Comparison of ENCODE assay signal across 13 cellular contexts in genomic region chr2:96952976-96953610, GRCh38. TPM values are rescaled to one million over a fixed set of nuclear protein-coding genes. Genes with fewer than 3 reads are reported as not detected.
DNase-seq lines count a peak whose midpoint lies in the region; ATAC-seq and TF ChIP-seq lines count a peak whose summit lies in the region.
"Had no signal": no experiment of that assay in that cellular context is flagged by ENCODE, and none has a peak within 500 bp of the region (broad histone marks: within the 10 kb centered on the region; RNA-seq: fewer than 3 reads in every experiment).

No MANE protein-coding gene starts in this region.

- no peak overlapping the region for H2BK120ac ChIP-seq in trophoblast cell (ENCODE audit: insufficient read depth, low read length, poor library complexity)

- ATAC-seq in GM19395 (IDR thresholded peaks at IDR 0.05; ENCODE audit: unreplicated experiment) (no peak), HG02642 (IDR thresholded peaks at IDR 0.05; ENCODE audit: poor library complexity, unreplicated experiment) (no peak)

- H4K20me1 ChIP-seq in BLaER1 treated with 17β-estradiol and CSF1 and Interleukin-3, amounts not matched to agents 10 nM and 100 nM, result peaks cover 0 to 36% (median 0%) of the 10 kb centered on the region in 11 experiments; a peak in 5 of 22 replicates

- H3K23ac ChIP-seq in trophoblast cell (ENCODE audit: low read length), result no peak overlapping the region

- H2BK5ac ChIP-seq in trophoblast cell (ENCODE audit: low read depth, low read length, poor library complexity), result no peak overlapping the region

- H3K27ac ChIP-seq in BLaER1 treated with 17β-estradiol and CSF1 and Interleukin-3, amounts not matched to agents 10 nM and 100 nM, result no peak overlapping the region
- no peak overlapping the region for H3K27ac ChIP-seq in trophoblast cell (ENCODE audit: low read depth, low read length)
- H3K27ac ChIP-seq: C4-2B, GM23248, VCaP had no signal

- no peak overlapping the region for H2BK12ac ChIP-seq in trophoblast cell (ENCODE audit: low read length)

- no peak overlapping the region for H4K12ac ChIP-seq in trophoblast cell (ENCODE audit: low read depth, low read length)

- H4K91ac ChIP-seq in trophoblast cell (ENCODE audit: low read depth, low read length), result peak overlapping the region; percentile 57

- WGBS in trophoblast cell (ENCODE audit: extremely low coverage, insufficient coverage, insufficient read length), result no CpG with 5 or more reads among the region's 11 CpGs

- H3K27me3 Mint-ChIP-seq in progenitor cell of endocrine pancreas, result peaks cover 10% of the 10 kb centered on the region

- peak overlapping the region; percentile 74 to 93 (median 87); a peak in 20 of 22 replicates for H3K4me2 ChIP-seq in BLaER1 treated with 17β-estradiol and CSF1 and Interleukin-3, amounts not matched to agents 10 nM and 100 nM
- H3K4me2 ChIP-seq in trophoblast cell (ENCODE audit: low read length), result no peak overlapping the region

- no peak overlapping the region for H3K4ac ChIP-seq in trophoblast cell (ENCODE audit: low read depth, low read length)

- H3K4me3 Mint-ChIP-seq in progenitor cell of endocrine pancreas (ENCODE audit: low read depth), result no peak overlapping the region

- H3K27ac Mint-ChIP-seq in progenitor cell of endocrine pancreas, result no peak overlapping the region

- peaks cover 0 to 42% (median 0%) of the 10 kb centered on the region in 11 experiments; a peak in 7 of 22 replicates for H3K27me3 ChIP-seq in BLaER1 treated with 17β-estradiol and CSF1 and Interleukin-3, amounts not matched to agents 10 nM and 100 nM
- H3K27me3 ChIP-seq in trophoblast cell (ENCODE audit: insufficient read depth, low read length), result no peaks in the 10 kb centered on the region

- no peaks in the 10 kb centered on the region for H3K79me2 ChIP-seq in trophoblast cell (ENCODE audit: control insufficient read depth, insufficient read depth, low read length, poor library complexity)

- H3K18ac ChIP-seq in trophoblast cell (ENCODE audit: low read length), result peak overlapping the region; percentile 41

- no peaks in the 10 kb centered on the region for H3K9me3 Mint-ChIP-seq in progenitor cell of endocrine pancreas (ENCODE audit: low read depth)

- H3K4me1 ChIP-seq in BLaER1 treated with 17β-estradiol and CSF1 and Interleukin-3, amounts not matched to agents 10 nM and 100 nM, result peaks cover 22 to 86% (median 60%) of the 10 kb centered on the region in 10 experiments
- H3K4me1 ChIP-seq in trophoblast cell (ENCODE audit: control insufficient read depth in 1 of 2, insufficient read depth in 2 of 2, low read length in 2 of 2), result peaks cover 24 to 26% of the 10 kb centered on the region in 2 experiments

- no peak for TF ChIP-seq CTCF in progenitor cell of endocrine pancreas (IDR thresholded peaks at IDR 0.05; ENCODE audit: unreplicated experiment)

- peak overlapping the region in 4 of 11 experiments; percentile 29 to 56 (median 36); a peak in 4 of 22 replicates for H3K9ac ChIP-seq in BLaER1 treated with 17β-estradiol and CSF1 and Interleukin-3, amounts not matched to agents 10 nM and 100 nM
- no peak overlapping the region for H3K9ac ChIP-seq in trophoblast cell (ENCODE audit: low read length)
- H3K9ac ChIP-seq: GM23248 had no signal

- H3K4me3 ChIP-seq in BLaER1 treated with 17β-estradiol and CSF1 and Interleukin-3, amounts not matched to agents 10 nM and 100 nM, result no peak overlapping the region; a peak in 1 of 20 replicates
- H3K4me3 ChIP-seq in trophoblast cell (ENCODE audit: low read depth, low read length), result no peak overlapping the region
- H3K4me3 ChIP-seq: GM23248 had no signal

- no peaks in the 10 kb centered on the region for H3K36me3 ChIP-seq in BLaER1 treated with 17β-estradiol and CSF1 and Interleukin-3, amounts not matched to agents 10 nM and 100 nM
- no peaks in the 10 kb centered on the region for H3K36me3 ChIP-seq in trophoblast cell (ENCODE audit: control insufficient read depth in 1 of 2, insufficient read depth in 2 of 2, low read length in 2 of 2)

- DNase-seq in amniotic epithelial cell (ENCODE audit: low read depth) (peak; percentile 95), foreskin melanocyte (peak; percentile 97), trophoblast cell (no peak), progenitor cell of endocrine pancreas (ENCODE audit: low spot score, unreplicated experiment) (no peak), NCI-H526 (lab: John Stamatoyannopoulos, UW) (no peak)
- DNase-seq: GM23248; stimulated activated CD4-positive, alpha-beta T cell treated with anti-CD3 and anti-CD28 coated beads, Interleukin-4, amount 100 ng/mL, for 4 hours had no signal

- no peak overlapping the region for H4K8ac ChIP-seq in trophoblast cell (ENCODE audit: low read depth, low read length)

- no peaks in the 10 kb centered on the region for H3K9me3 ChIP-seq in BLaER1 treated with 17β-estradiol and CSF1 and Interleukin-3, amounts not matched to agents 10 nM and 100 nM (replicated peaks in 1 of 11)
- H3K9me3 ChIP-seq in trophoblast cell (ENCODE audit: insufficient read depth, low read depth, low read length), result peaks cover 2% of the 10 kb centered on the region

- peaks cover 13% of the 10 kb centered on the region for H3K4me1 Mint-ChIP-seq in progenitor cell of endocrine pancreas (ENCODE audit: low read depth)

- H2AK5ac ChIP-seq in trophoblast cell (ENCODE audit: low read length), result no peak overlapping the region

- H3K79me1 ChIP-seq in trophoblast cell (ENCODE audit: low read length), result peaks cover 6% of the 10 kb centered on the region

- H3K36me3 Mint-ChIP-seq in progenitor cell of endocrine pancreas (ENCODE audit: insufficient read depth), result no peaks in the 10 kb centered on the region

- no peak overlapping the region for H2AFZ ChIP-seq in trophoblast cell (ENCODE audit: insufficient read depth, low read length, poor library complexity)
- H2AFZ ChIP-seq: GM23248 had no signal

- H3K14ac ChIP-seq in trophoblast cell (ENCODE audit: low read length), result no peak overlapping the region

RNA-seq across cellular contexts. Expression of gene FAM178B, which starts 33.3 kb away (rescaled TPM):
- 2.4 TPM in 2 replicates for polyA plus RNA-seq in trophoblast cell (2013)
- not detected in 2 replicates for total RNA-seq in progenitor cell of endocrine pancreas
- total RNA-seq: dermis microvascular lymphatic vessel endothelial cell, GM23248 had no signal

Comparison
In these comparisons a context has a peak if more than half of its experiments do, and no peak if none do; other contexts are left out.
1. DNase-seq: peak in amniotic epithelial cell (single experiment) and foreskin melanocyte (single experiment); none in trophoblast cell (0 of 2), progenitor cell of endocrine pancreas (single experiment) and NCI-H526 (0 of 2).